10 cellular contexts compared by ENCODE assay signal in genomic region chr5:65262590-65263189, GRCh38.
DNase-seq lines count a peak whose midpoint lies in the region; ATAC-seq and TF ChIP-seq lines count a peak whose summit lies in the region.
"Had no signal": no experiment of that assay in that cellular context is flagged by ENCODE, and none has a peak within 500 bp of the region (broad histone marks: within the 10 kb centered on the region; RNA-seq: fewer than 3 reads in every experiment).

No MANE protein-coding gene starts in this region.

- peak overlapping the region; percentile 25 for H2AFZ ChIP-seq in fibroblast of lung (ENCODE audit: low read length)

- DNase-seq in EL (peak; percentile 85), SJCRH30 (peak; percentile 44 to 76), fibroblast of lung (ENCODE audit: low read depth in 2 of 2) (peak; percentile 91 to 96), ovary (peak in 3 of 5 donors; percentile 11 to 39 (median 32)), stomach (no peak), NCI-H146 (lab: John Stamatoyannopoulos, UW) (no peak), COLO668 (lab: John Stamatoyannopoulos, UW; ENCODE audit: unreplicated experiment) (no peak)
- DNase-seq: activated CD4-positive, alpha-beta T cell treated with anti-CD3 and anti-CD28 coated beads for 1 hour; lower lobe of right lung had no signal

- H3K4me2 ChIP-seq in fibroblast of lung (ENCODE audit: extremely low read depth, insufficient read depth, low read length): peak overlapping the region; percentile 79

- peaks cover 20% of the 10 kb centered on the region for H3K4me1 ChIP-seq in SJCRH30
- peaks cover 6% of the 10 kb centered on the region for H3K4me1 ChIP-seq in fibroblast of lung (ENCODE audit: control insufficient read depth, extremely low read depth, insufficient read depth, low read length)
- H3K4me1 ChIP-seq in ovary (ENCODE audit: insufficient read depth): peaks cover 3% of the 10 kb centered on the region
- H3K4me1 ChIP-seq in stomach: peaks cover 0 to 13% (median 2%) of the 10 kb centered on the region in 4 donors
- H3K4me1 ChIP-seq: lower lobe of right lung had no signal

- H3K9ac ChIP-seq in fibroblast of lung (ENCODE audit: insufficient read depth, low read length): peak overlapping the region; percentile 16

- peaks cover 4% of the 10 kb centered on the region; the same call in 1 of the 2 replicates for H3K9me3 ChIP-seq in SJCRH30 (replicated peaks)
- H3K9me3 ChIP-seq in fibroblast of lung (ENCODE audit: control insufficient read depth, insufficient read depth, low read depth, low read length): no peaks in the 10 kb centered on the region
- no peaks in the 10 kb centered on the region for H3K9me3 ChIP-seq in ovary
- H3K9me3 ChIP-seq in stomach: no peaks in the 10 kb centered on the region
- H3K9me3 ChIP-seq: lower lobe of right lung had no signal

- no peak for ATAC-seq in HG03108 (IDR thresholded peaks at IDR 0.05; ENCODE audit: unreplicated experiment)
- ATAC-seq: lower lobe of right lung had no signal

- no peaks in the 10 kb centered on the region for H3K79me2 ChIP-seq in fibroblast of lung (ENCODE audit: control insufficient read depth, insufficient read depth, low read length)

- no peaks in the 10 kb centered on the region for H4K20me1 ChIP-seq in fibroblast of lung (ENCODE audit: control insufficient read depth, extremely low read depth, insufficient read depth, low read length)

- TF ChIP-seq EP300 in ovary (IDR thresholded peaks at IDR 0.05) (no peak), stomach (IDR thresholded peaks at IDR 0.05) (no peak)

- TF ChIP-seq CTCF in fibroblast of lung (conservative IDR thresholded peaks at IDR 0.05 in 1 of 2, IDR thresholded peaks at IDR 0.05 in 1 of 2; ENCODE audit: low read depth in 1 of 2, low read length in 2 of 2) (no peak), ovary (IDR thresholded peaks at IDR 0.05) (no peak), stomach (IDR thresholded peaks at IDR 0.05) (no peak)

- TF ChIP-seq POLR2A in ovary (IDR thresholded peaks at IDR 0.05) (no peak), stomach (IDR thresholded peaks at IDR 0.05) (no peak)

- intact Hi-C loops in ovary (cut with DNase I): no loop called here
- intact Hi-C loops in stomach (cut with DNase I; ENCODE audit: low total_unique reads): no loop called here

- peak overlapping the region; percentile 6 for H3K4me3 ChIP-seq in SJCRH30
- no peak overlapping the region for H3K4me3 ChIP-seq in fibroblast of lung (replicated peaks in 1 of 4; ENCODE audit: control extremely low read depth in 1 of 4, insufficient read depth in 1 of 4, low read depth in 3 of 4, low read length in 4 of 4)
- H3K4me3 ChIP-seq in ovary: no peak overlapping the region
- no peak overlapping the region for H3K4me3 ChIP-seq in stomach
- H3K4me3 ChIP-seq: lower lobe of right lung had no signal

- H3K36me3 ChIP-seq in SJCRH30: no peaks in the 10 kb centered on the region; the same call in none of the 2 replicates
- no peaks in the 10 kb centered on the region for H3K36me3 ChIP-seq in fibroblast of lung (ENCODE audit: control insufficient read depth, insufficient read depth, low read length)
- no peaks in the 10 kb centered on the region for H3K36me3 ChIP-seq in ovary
- no peaks in the 10 kb centered on the region for H3K36me3 ChIP-seq in stomach
- H3K36me3 ChIP-seq: lower lobe of right lung had no signal

- WGBS in ovary, 3 donors: 5 to 7% (median 7%) methylated on average over 7 of the region's 7 CpGs
- WGBS in stomach, 5 donors: 11 to 31% (median 20%) methylated on average over 7 of the region's 7 CpGs

- H3K27me3 ChIP-seq in SJCRH30 (no peaks in the 10 kb centered on the region), fibroblast of lung (ENCODE audit: control insufficient read depth, insufficient read depth, low read length) (no peaks in the 10 kb centered on the region), ovary (no peaks in the 10 kb centered on the region), stomach (no peaks in the 10 kb centered on the region)

- H3K27ac ChIP-seq in SJCRH30 (peak overlapping the region; percentile 37), fibroblast of lung (ENCODE audit: insufficient read depth, low read length) (peak overlapping the region; percentile 3), ovary (no peak overlapping the region), stomach (no peak overlapping the region)
- H3K27ac ChIP-seq: lower lobe of right lung had no signal

Comparison
In these comparisons a context has a peak if more than half of its experiments do, and no peak if none do; other contexts are left out.
1. DNase-seq: peak in EL (single experiment), SJCRH30 (2 of 2), fibroblast of lung (2 of 2) and ovary (3 of 5); none in stomach (single experiment), NCI-H146 (single experiment) and COLO668 (single experiment).
2. H3K27ac ChIP-seq: peak in SJCRH30 (single experiment) and fibroblast of lung (single experiment); none in ovary (0 of 2) and stomach (0 of 5).